In genomic region chr12:40794087-40794486, GRCh38 we compare ENCODE assay signal across 18 cellular contexts.
"Had no signal": no experiment of that assay in that cellular context is flagged by ENCODE, and none has a peak within 500 bp of the region (broad histone marks: within the 10 kb centered on the region; RNA-seq: fewer than 3 reads in every experiment).

No MANE protein-coding gene starts in this region.

- H3K36me3 Mint-ChIP-seq: naive thymus-derived CD8-positive, alpha-beta T cell had no signal

- DNase-seq: cortex of kidney; dorsolateral prefrontal cortex; effector CD8-positive, alpha-beta T cell; left colon; left ventricle myocardium superior; mucosa of descending colon; naive thymus-derived CD8-positive, alpha-beta T cell; posterior cingulate gyrus; stimulated activated CD4-positive, alpha-beta T cell treated with anti-CD3 and anti-CD28 coated beads, Interleukin-2, amount 100 ng/mL, for 48 hours; stimulated activated naive CD8-positive, alpha-beta T cell treated with anti-CD3 and anti-CD28 coated beads, Interleukin-15, Interleukin-2, amounts not matched to agents 100 U/mL and 50 U/mL, for 24 hours; testis; trophoblast cell had no signal

- H3K36me3 ChIP-seq: neutrophil, right atrium auricular region had no signal

- H3K79me2 ChIP-seq: hepatocyte had no signal

- H3K9me3 ChIP-seq: mucosa of descending colon, neutrophil, right atrium auricular region, testis had no signal

- H3K27ac ChIP-seq: hepatocyte, neutrophil, right atrium auricular region, testis had no signal

- H3K4me1 Mint-ChIP-seq: central memory CD8-positive, alpha-beta T cell; naive thymus-derived CD8-positive, alpha-beta T cell had no signal

- H3K27me3 Mint-ChIP-seq: central memory CD8-positive, alpha-beta T cell had no signal

- H3K4me2 ChIP-seq: hepatocyte, smooth muscle cell had no signal

- H3K4me3 Mint-ChIP-seq: central memory CD8-positive, alpha-beta T cell; naive thymus-derived CD8-positive, alpha-beta T cell had no signal

- H3K27ac Mint-ChIP-seq: naive thymus-derived CD8-positive, alpha-beta T cell had no signal

- ATAC-seq: esophagus mucosa; left colon; left ventricle myocardium superior; mucosa of descending colon; naive thymus-derived CD8-positive, alpha-beta T cell; stimulated activated naive CD8-positive, alpha-beta T cell treated with anti-CD3 and anti-CD28 coated beads, Interleukin-15, Interleukin-2, amounts not matched to agents 100 U/mL and 50 U/mL, for 24 hours had no signal

- H3K4me3 ChIP-seq: dorsolateral prefrontal cortex, hepatocyte, mucosa of descending colon, right atrium auricular region, smooth muscle cell, testis had no signal

- H3K4me1 ChIP-seq: right atrium auricular region, testis had no signal

- H3K27me3 ChIP-seq: hepatocyte, neutrophil, right atrium auricular region, testis had no signal

- H2AFZ ChIP-seq: hepatocyte had no signal
